Comparison of ENCODE assay signal across 20 cellular contexts in the genomic region with DNA sequence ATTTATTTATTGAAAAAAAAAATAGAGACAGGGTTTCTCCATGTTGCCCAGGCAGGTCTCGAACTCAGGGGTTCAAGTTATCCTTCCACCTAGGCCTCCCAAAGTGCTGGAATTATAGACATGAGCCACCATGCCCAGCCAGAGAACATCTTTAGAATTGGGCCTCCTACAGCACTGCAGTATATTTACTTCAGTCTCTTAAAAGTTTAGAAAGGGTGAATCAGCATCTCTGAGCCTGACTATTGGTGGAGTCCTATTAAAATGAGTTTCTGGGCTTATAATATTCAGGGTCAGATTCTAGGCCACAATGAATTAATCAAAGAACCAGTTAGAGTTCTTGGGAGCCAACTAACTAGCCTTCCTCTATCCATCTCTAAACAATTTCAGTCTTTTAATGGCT. TPM values are rescaled to one million over a fixed set of nuclear protein-coding genes. Genes with fewer than 3 reads are reported as not detected.
DNase-seq lines count a peak whose midpoint lies in the region; ATAC-seq and TF ChIP-seq lines count a peak whose summit lies in the region.
"Had no signal": no experiment of that assay in that cellular context is flagged by ENCODE, and none has a peak within 500 bp of the region (broad histone marks: within the 10 kb centered on the region; RNA-seq: fewer than 3 reads in every experiment).

No MANE protein-coding gene starts in this region.

- BruUV-seq in Calu3 (replicated peaks; lab: Mats Ljungman, UMichigan) = no TSS peak

- CTCF ChIA-PET in Calu3 (lab: Charles Lee) = interaction anchor here (1.7 kb wide), 1 partner anchor 56 kb away, joined by 8 read pairs; no protein-coding TSS in a partner anchor

- H3K36me3 Mint-ChIP-seq in activated T-cell treated with anti-CD3 and anti-CD28 coated beads, Interleukin-2, amount 50 U/mL, for 72 hours (ENCODE audit: insufficient read depth in 2 of 2) = peaks cover 2 to 21% of the 10 kb centered on the region in 2 donors
- H3K36me3 Mint-ChIP-seq in activated T-helper 17 cell treated with anti-CD3 and anti-CD28 coated beads, Interleukin-2, amount 50 U/mL, for 72 hours (ENCODE audit: low read depth) = peaks cover 93% of the 10 kb centered on the region
- H3K36me3 Mint-ChIP-seq in Calu3 (ENCODE audit: insufficient read depth, unreplicated experiment) (peaks cover 88% of the 10 kb centered on the region), endothelial cell (ENCODE audit: low read depth, unreplicated experiment) (no peaks in the 10 kb centered on the region)

- H3K36me3 ChIP-seq in esophagus squamous epithelium = peaks cover 6 to 74% (median 14%) of the 10 kb centered on the region in 3 donors

- intact Hi-C loops in esophagus squamous epithelium (cut with DNase I) = no loop called here
- intact Hi-C loops in Calu3 (cut with micrococcal nuclease; ENCODE audit: unreplicated experiment) = no loop called here

- peak overlapping the region; percentile 35 to 91 for H3K4me3 Mint-ChIP-seq in activated T-cell treated with anti-CD3 and anti-CD28 coated beads, Interleukin-2, amount 50 U/mL, for 72 hours
- peak overlapping the region; percentile 62 for H3K4me3 Mint-ChIP-seq in activated T-helper 17 cell treated with anti-CD3 and anti-CD28 coated beads, Interleukin-2, amount 50 U/mL, for 72 hours
- H3K4me3 Mint-ChIP-seq in Calu3 (ENCODE audit: low read depth, unreplicated experiment) = no peak overlapping the region
- H3K4me3 Mint-ChIP-seq in endothelial cell (ENCODE audit: unreplicated experiment) = no peak overlapping the region
- H3K4me3 Mint-ChIP-seq: neural progenitor cell; stimulated activated naive B cell treated with anti-CD40 and anti-IgM and Interleukin-4, amounts not matched to agents 10 μg/mL and 1 μg/mL and 100 μg/mL, for 72 hours had no signal

- no peak overlapping the region for H3K4me3 ChIP-seq in esophagus squamous epithelium
- H3K4me3 ChIP-seq: lung, neural progenitor cell had no signal

- 93 to 94% methylated on average over 1 of the region's 1 CpG for WGBS in esophagus squamous epithelium, 2 donors

- peak overlapping the region; percentile 99 for H3K27ac Mint-ChIP-seq in activated T-cell treated with anti-CD3 and anti-CD28 coated beads, Interleukin-2, amount 50 U/mL, for 72 hours
- H3K27ac Mint-ChIP-seq in activated T-helper 17 cell treated with anti-CD3 and anti-CD28 coated beads, Interleukin-2, amount 50 U/mL, for 72 hours = peak overlapping the region; percentile 87
- H3K27ac Mint-ChIP-seq in Calu3 (ENCODE audit: unreplicated experiment) (no peak overlapping the region), endothelial cell (ENCODE audit: unreplicated experiment) (no peak overlapping the region)
- H3K27ac Mint-ChIP-seq: neural progenitor cell had no signal

- H3K4me1 ChIP-seq in esophagus squamous epithelium = peaks cover 0 to 25% (median 0%) of the 10 kb centered on the region in 3 donors
- H3K4me1 ChIP-seq: Caco-2, neural progenitor cell had no signal

- ATAC-seq in activated T-cell treated with anti-CD3 and anti-CD28 coated beads, Interleukin-2, amount 50 U/mL, for 72 hours (replicated peaks in 1 of 2) = no peak
- ATAC-seq in activated T-helper 17 cell treated with anti-CD3 and anti-CD28 coated beads, Interleukin-2, amount 50 U/mL, for 72 hours (replicated peaks) = peak; percentile 13
- ATAC-seq in GM21447 (IDR thresholded peaks at IDR 0.05; ENCODE audit: unreplicated experiment) = no peak
- ATAC-seq: stimulated activated naive B cell treated with anti-CD40 and anti-IgM and Interleukin-4, amounts not matched to agents 10 μg/mL and 1 μg/mL and 100 μg/mL, for 72 hours had no signal

- H3K4me1 Mint-ChIP-seq in activated T-cell treated with anti-CD3 and anti-CD28 coated beads, Interleukin-2, amount 50 U/mL, for 72 hours (ENCODE audit: low read depth) = peaks cover 24% of the 10 kb centered on the region
- H3K4me1 Mint-ChIP-seq in activated T-helper 17 cell treated with anti-CD3 and anti-CD28 coated beads, Interleukin-2, amount 50 U/mL, for 72 hours = peaks cover 7% of the 10 kb centered on the region
- H3K4me1 Mint-ChIP-seq in Calu3 (ENCODE audit: low read depth, unreplicated experiment) (no peaks in the 10 kb centered on the region), endothelial cell (ENCODE audit: unreplicated experiment) (peaks cover 3% of the 10 kb centered on the region)
- H3K4me1 Mint-ChIP-seq: neural progenitor cell had no signal

- no peaks in the 10 kb centered on the region for H3K9me3 ChIP-seq in esophagus squamous epithelium
- H3K9me3 ChIP-seq: Caco-2 had no signal

- DNase-seq in activated T-cell treated with anti-CD3 and anti-CD28 coated beads, Interleukin-2, amount 50 U/mL, for 72 hours = no peak
- DNase-seq in activated T-cell treated with anti-CD3 and anti-CD28 coated beads for 4 hours = no peak
- DNase-seq in esophagus squamous epithelium (lab: John Stamatoyannopoulos, UW) = no peak
- DNase-seq in Calu3 = no peak
- DNase-seq in endothelial cell (ENCODE audit: low spot score) = no peak
- DNase-seq: activated CD8-positive, alpha-beta memory T cell treated with anti-CD3 and anti-CD28 coated beads for 24 hours; amniotic stem cell; Caco-2; dermis blood vessel endothelial cell; GF-D8; NCI-H2081; NCI-H69; stimulated activated naive B cell treated with anti-CD40 and anti-IgM and Interleukin-4, amounts not matched to agents 10 μg/mL and 1 μg/mL and 100 μg/mL, for 72 hours had no signal

- no peaks in the 10 kb centered on the region for H3K9me3 Mint-ChIP-seq in activated T-cell treated with anti-CD3 and anti-CD28 coated beads, Interleukin-2, amount 50 U/mL, for 72 hours
- no peaks in the 10 kb centered on the region for H3K9me3 Mint-ChIP-seq in activated T-helper 17 cell treated with anti-CD3 and anti-CD28 coated beads, Interleukin-2, amount 50 U/mL, for 72 hours
- H3K9me3 Mint-ChIP-seq in Calu3 (ENCODE audit: low read depth, unreplicated experiment) = no peaks in the 10 kb centered on the region
- H3K9me3 Mint-ChIP-seq in endothelial cell (ENCODE audit: unreplicated experiment) = no peaks in the 10 kb centered on the region
- H3K9me3 Mint-ChIP-seq: neural progenitor cell; stimulated activated naive B cell treated with anti-CD40 and anti-IgM and Interleukin-4, amounts not matched to agents 10 μg/mL and 1 μg/mL and 100 μg/mL, for 72 hours had no signal

- TF ChIP-seq CTCF in esophagus squamous epithelium (IDR thresholded peaks at IDR 0.05) (no peak), Calu3 (IDR thresholded peaks at IDR 0.05; ENCODE audit: unreplicated experiment) (no peak), endothelial cell (IDR thresholded peaks at IDR 0.05; ENCODE audit: unreplicated experiment) (no peak)

- H3K27me3 Mint-ChIP-seq in activated T-cell treated with anti-CD3 and anti-CD28 coated beads, Interleukin-2, amount 50 U/mL, for 72 hours (ENCODE audit: low read depth) = no peaks in the 10 kb centered on the region
- no peaks in the 10 kb centered on the region for H3K27me3 Mint-ChIP-seq in activated T-helper 17 cell treated with anti-CD3 and anti-CD28 coated beads, Interleukin-2, amount 50 U/mL, for 72 hours
- no peaks in the 10 kb centered on the region for H3K27me3 Mint-ChIP-seq in Calu3 (ENCODE audit: unreplicated experiment)
- no peaks in the 10 kb centered on the region for H3K27me3 Mint-ChIP-seq in endothelial cell (ENCODE audit: unreplicated experiment)
- H3K27me3 Mint-ChIP-seq: stimulated activated naive B cell treated with anti-CD40 and anti-IgM and Interleukin-4, amounts not matched to agents 10 μg/mL and 1 μg/mL and 100 μg/mL, for 72 hours had no signal

- H3K27me3 ChIP-seq in esophagus squamous epithelium = no peaks in the 10 kb centered on the region
- H3K27me3 ChIP-seq: neural progenitor cell had no signal

- H3K27ac ChIP-seq in esophagus squamous epithelium (peak overlapping the region; percentile 63 to 89 (median 82)), temporal lobe (ENCODE audit: low read depth, low read length) (peak overlapping the region; percentile 30)
- H3K27ac ChIP-seq: neural progenitor cell had no signal

- no peak for TF ChIP-seq POLR2A in esophagus squamous epithelium (IDR thresholded peaks at IDR 0.05)

RNA-seq across cellular contexts. Expression of a gene that starts 22.8 kb away (rescaled TPM):
- 10 to 100 TPM; 39.4 to 42.3 TPM for total RNA-seq in activated T-cell treated with anti-CD3 and anti-CD28 coated beads, Interleukin-2, amount 50 U/mL, for 72 hours
- total RNA-seq in activated T-helper 17 cell treated with anti-CD3 and anti-CD28 coated beads, Interleukin-2, amount 50 U/mL, for 72 hours = 10 to 100 TPM; 29.2 to 36.7 TPM
- total RNA-seq in esophagus squamous epithelium (1 to 10 TPM; 6.7 to 8.9 (median 7.6) TPM), temporal lobe (29.3 TPM), Calu3 (2022) (97.6 and 102 TPM in 2 replicates), endothelial cell (ENCODE audit: unreplicated experiment) (24.7 TPM)

RNA-seq across cellular contexts. Expression of a gene that starts 22.8 kb away (rescaled TPM):
- 10 to 100 TPM; 53.2 to 53.3 TPM for total RNA-seq in activated T-cell treated with anti-CD3 and anti-CD28 coated beads, Interleukin-2, amount 50 U/mL, for 72 hours
- total RNA-seq in activated T-helper 17 cell treated with anti-CD3 and anti-CD28 coated beads, Interleukin-2, amount 50 U/mL, for 72 hours = 10 to 100 TPM; 36.9 to 73.7 TPM
- total RNA-seq in esophagus squamous epithelium (10 to 100 TPM; 34.5 to 81.0 (median 55.8) TPM), temporal lobe (123 TPM), Calu3 (2022) (335 and 392 TPM in 2 replicates), endothelial cell (ENCODE audit: unreplicated experiment) (91.5 TPM)

RNA-seq across cellular contexts. Expression of a gene that starts 53.7 kb away (rescaled TPM):
- not detected for total RNA-seq in activated T-cell treated with anti-CD3 and anti-CD28 coated beads, Interleukin-2, amount 50 U/mL, for 72 hours
- total RNA-seq in activated T-helper 17 cell treated with anti-CD3 and anti-CD28 coated beads, Interleukin-2, amount 50 U/mL, for 72 hours = not detected
- total RNA-seq in esophagus squamous epithelium (not detected), temporal lobe (not detected), Calu3 (2022) (not detected in 2 replicates), endothelial cell (ENCODE audit: unreplicated experiment) (not detected)
- total RNA-seq: Caco-2, dermis blood vessel endothelial cell, fibroblast of villous mesenchyme, lung, RPMI7951 had no signal

Comparison
In these comparisons a context has a peak if more than half of its experiments do, and no peak if none do; other contexts are left out.
1. H3K27ac Mint-ChIP-seq: peak in activated T-cell treated with anti-CD3 and anti-CD28 coated beads, Interleukin-2, amount 50 U/mL, for 72 hours (single experiment) and activated T-helper 17 cell treated with anti-CD3 and anti-CD28 coated beads, Interleukin-2, amount 50 U/mL, for 72 hours (single experiment); none in Calu3 (single experiment) and endothelial cell (single experiment).
2. H3K4me3 Mint-ChIP-seq: peak in activated T-cell treated with anti-CD3 and anti-CD28 coated beads, Interleukin-2, amount 50 U/mL, for 72 hours (2 of 2) and activated T-helper 17 cell treated with anti-CD3 and anti-CD28 coated beads, Interleukin-2, amount 50 U/mL, for 72 hours (single experiment); none in Calu3 (single experiment) and endothelial cell (single experiment).